In genomic region chr5:154940772-154941620, GRCh38 we compare ENCODE assay signal across 8 cellular contexts. TPM values are rescaled to one million over a fixed set of nuclear protein-coding genes. Genes with fewer than 3 reads are reported as not detected.
DNase-seq lines count a peak whose midpoint lies in the region; ATAC-seq and TF ChIP-seq lines count a peak whose summit lies in the region.

Gene MRPL22 (plus strand): TSS chr5:154941073. CDS start chr5:154941111, 38 bp downstream.

- H3K27ac Mint-ChIP-seq in CD8-positive, alpha-beta T cell, result peak within 1 kb of the TSS; percentile 98

- TF ChIP-seq CTCF in CD8-positive, alpha-beta T cell (IDR thresholded peaks at IDR 0.05), result no peak
- no peak for TF ChIP-seq CTCF in lower lobe of right lung (IDR thresholded peaks at IDR 0.05)

- CTCF ChIA-PET in CD8-positive, alpha-beta T cell (lab: Charles Lee), result interaction anchor here (0.8 kb wide), 1 partner anchor 473 kb away, joined by 3 read pairs; no protein-coding TSS in a partner anchor

- H3K4me1 Mint-ChIP-seq in CD8-positive, alpha-beta T cell (ENCODE audit: low read depth), result peaks cover 53% of the 10 kb centered on the region

- H3K36me3 Mint-ChIP-seq in CD8-positive, alpha-beta T cell, result peaks cover 20% of the 10 kb centered on the region

- peaks cover 36% of the 10 kb centered on the region for H3K4me1 ChIP-seq in CD8-positive, alpha-beta T cell (ENCODE audit: insufficient read depth, low read length)
- H3K4me1 ChIP-seq in lower lobe of right lung, result peaks cover 58% of the 10 kb centered on the region

- H3K27me3 ChIP-seq in CD8-positive, alpha-beta T cell (ENCODE audit: insufficient read depth, low read length), result no peaks in the 10 kb centered on the region
- no peaks in the 10 kb centered on the region for H3K27me3 ChIP-seq in lower lobe of right lung (ENCODE audit: low read depth)

- no peaks in the 10 kb centered on the region for H3K9me3 ChIP-seq in CD8-positive, alpha-beta T cell (ENCODE audit: low read length)
- no peaks in the 10 kb centered on the region for H3K9me3 ChIP-seq in lower lobe of right lung

- H3K27me3 Mint-ChIP-seq in CD8-positive, alpha-beta T cell (ENCODE audit: low read depth), result no peaks in the 10 kb centered on the region

- no peaks in the 10 kb centered on the region for H3K9me3 Mint-ChIP-seq in CD8-positive, alpha-beta T cell

- DNase-seq in CD8-positive, alpha-beta T cell, result peak; percentile 89 to 96 (median 95)
- peak; percentile 74 for DNase-seq in HS-5 (ENCODE audit: low read depth)
- DNase-seq in NK-92 (lab: John Stamatoyannopoulos, UW; ENCODE audit: unreplicated experiment), result peak; percentile 64
- peak; percentile 89 to 94 for DNase-seq in activated CD8-positive, alpha-beta memory T cell treated with anti-CD3 and anti-CD28 coated beads for 1 hour (ENCODE audit: extremely low read depth in 1 of 2, low read depth in 1 of 2)
- DNase-seq in effector CD8-positive, alpha-beta T cell (lab: John Stamatoyannopoulos, UW), result peak; percentile 91
- DNase-seq in lower lobe of right lung, result peak; percentile 95
- peak; percentile 87 to 90 (median 89) for DNase-seq in stimulated activated CD4-positive, alpha-beta T cell treated with anti-CD3 and anti-CD28 coated beads, TNF-alpha, amount 100 ng/mL, for 1 hour (ENCODE audit: low read depth in 3 of 3, low spot score in 1 of 3)

- H3K27ac ChIP-seq in CD8-positive, alpha-beta T cell (ENCODE audit: low read depth, low read length), result peak within 1 kb of the TSS; percentile 73
- peak within 1 kb of the TSS; percentile 84 for H3K27ac ChIP-seq in lower lobe of right lung

- intact Hi-C loops in CD8-positive, alpha-beta T cell (cut with DNase I, micrococcal nuclease), result loop anchor here (1.0 to 10.0 kb wide), 7 partner anchors 83 to 904 kb away; partner anchors contain the start of genes FAM114A2 (in 2 of the 2), GALNT10 (in 2 of the 2), MFAP3 (in 2 of the 2) and CNOT8 (in 1 of the 2)
- intact Hi-C loops in lower lobe of right lung (cut with DNase I), result no loop called here

- ATAC-seq in CD8-positive, alpha-beta T cell, result peak; percentile 70
- ATAC-seq in GM19463 (IDR thresholded peaks at IDR 0.05; ENCODE audit: unreplicated experiment), result peak; percentile 38
- ATAC-seq in lower lobe of right lung, result peak; percentile 86 to 87

- peak within 1 kb of the TSS; percentile 100 for H3K4me3 Mint-ChIP-seq in CD8-positive, alpha-beta T cell

- POLR2A ChIA-PET in CD8-positive, alpha-beta T cell (lab: Charles Lee), result no interaction called here

- H3K36me3 ChIP-seq in CD8-positive, alpha-beta T cell (ENCODE audit: insufficient read depth, low read length), result no peaks in the 10 kb centered on the region
- peaks cover 5% of the 10 kb centered on the region for H3K36me3 ChIP-seq in lower lobe of right lung

- peak within 1 kb of the TSS; percentile 92 for H3K4me3 ChIP-seq in CD8-positive, alpha-beta T cell (ENCODE audit: low read depth, low read length)
- H3K4me3 ChIP-seq in lower lobe of right lung, result peak within 1 kb of the TSS; percentile 91

RNA-seq across cellular contexts. Expression of gene MRPL22, which starts in this region (rescaled TPM):
- 10 to 100 TPM; 42.2 TPM for total RNA-seq in CD8-positive, alpha-beta T cell
- 31.2 TPM for total RNA-seq in lower lobe of right lung

Comparison
In these comparisons a context has a peak if more than half of its experiments do, and no peak if none do; other contexts are left out.
1. Peak in every context shown above with its lines: DNase-seq, ATAC-seq, H3K4me3 ChIP-seq and H3K27ac ChIP-seq.